ENCODE assay signal across 8 cellular contexts in the genomic region with DNA sequence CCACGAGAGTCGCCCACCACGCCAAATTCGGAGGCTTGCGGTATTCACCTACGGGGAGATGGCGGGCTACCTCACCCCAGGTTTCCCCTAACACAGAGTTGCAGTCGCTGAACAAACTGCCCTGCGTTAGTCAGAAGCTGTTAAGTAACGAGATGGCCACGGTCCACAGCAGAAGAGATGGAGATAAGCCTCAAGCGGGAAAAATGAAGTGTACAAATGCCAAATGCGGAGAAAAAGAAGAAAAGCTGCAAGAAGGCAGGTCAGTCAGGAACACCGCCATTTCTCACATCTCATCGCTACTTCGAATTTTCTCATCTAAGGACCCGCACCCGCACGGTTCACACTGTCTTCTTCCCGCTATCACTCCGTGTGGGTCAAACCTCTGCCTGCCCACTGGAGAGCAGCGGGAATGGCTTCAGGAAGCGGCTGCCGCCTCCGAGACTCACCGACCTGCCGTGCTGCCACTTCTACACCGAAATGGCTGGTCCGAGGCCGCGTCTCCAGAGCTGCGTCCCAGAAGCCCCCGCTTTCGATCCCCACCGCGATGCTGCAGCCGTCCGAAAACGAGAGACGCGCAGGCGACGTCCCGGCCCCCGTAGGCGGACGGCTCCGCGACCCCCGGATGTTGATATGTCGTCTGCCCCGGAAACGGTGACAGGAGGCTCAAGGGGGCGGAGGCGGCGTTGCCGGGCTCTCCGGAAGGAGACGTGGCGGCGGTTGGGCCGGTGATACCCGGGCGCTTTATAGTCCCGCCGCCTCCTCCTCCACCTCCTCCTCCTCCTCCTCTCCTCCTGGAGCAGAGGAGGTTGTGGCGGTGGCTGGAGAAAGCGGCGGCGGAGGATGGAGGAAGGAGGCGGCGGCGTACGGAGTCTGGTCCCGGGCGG. TPM values are rescaled to one million over a fixed set of nuclear protein-coding genes. Genes with fewer than 3 reads are reported as not detected.
DNase-seq lines count a peak whose midpoint lies in the region; ATAC-seq and TF ChIP-seq lines count a peak whose summit lies in the region.

ASB3 (minus strand) TSS at position 583 of the 884 bp plus-strand sequence. CDS start 21,381 bp downstream, outside the sequence.
ERLEC1 (plus strand) TSS at position 674 of the 884 bp plus-strand sequence; CDS start at position 841, 167 bp downstream.

- peak within 1 kb of the TSS; percentile 86 for H3K4me2 ChIP-seq in osteoblast (ENCODE audit: insufficient read depth, low read length)

- TF ChIP-seq CTCF in GM10248 (IDR thresholded peaks at IDR 0.05; ENCODE audit: control extremely low read depth, extremely low read depth, low read depth, missing control alignments) = no peak
- TF ChIP-seq CTCF in osteoblast (IDR thresholded peaks at IDR 0.05; ENCODE audit: extremely low read depth, low read depth, low read length) = no peak
- no peak for TF ChIP-seq CTCF in testis (IDR thresholded peaks at IDR 0.05)

- peak; percentile 8 for TF ChIP-seq POLR2A in testis (IDR thresholded peaks at IDR 0.05)

- peaks cover 7% of the 10 kb centered on the region for H4K20me1 ChIP-seq in osteoblast (ENCODE audit: insufficient read depth, low read length)

- H3K36me3 ChIP-seq in osteoblast (ENCODE audit: insufficient read depth, low read length) = no peaks in the 10 kb centered on the region
- no peaks in the 10 kb centered on the region for H3K36me3 ChIP-seq in testis (ENCODE audit: low read depth, missing control alignments)

- H3K79me2 ChIP-seq in osteoblast (ENCODE audit: insufficient read depth, low read length) = peaks cover 99% of the 10 kb centered on the region

- H3K4me3 ChIP-seq in osteoblast (ENCODE audit: insufficient read depth, low read length) (peak within 1 kb of the TSS; percentile 76), testis (peak within 1 kb of the TSS; percentile 81 to 94)

- CTCF ChIA-PET in GM10248 (lab: Yijun Ruan, JAX) = interaction anchor here (2.2 to 3.3 kb wide), 2 partner anchors 11 to 19 kb away, joined by 12 to 18 read pairs; partner anchors contain the start of gene CHAC2

- peak within 1 kb of the TSS; percentile 94 to 98 for H3K27ac Mint-ChIP-seq in activated naive CD4-positive, alpha-beta T cell treated with anti-CD3 and anti-CD28 coated beads, Interleukin-2, amount 50 U/mL, for 72 hours

- DNase-seq in GM10248 (ENCODE audit: extremely low spot score) = peak; percentile 94
- DNase-seq in NCI-H1048 (lab: John Stamatoyannopoulos, UW) = peak; percentile 92
- peak; percentile 75 for DNase-seq in SKM-1 (lab: John Stamatoyannopoulos, UW; ENCODE audit: unreplicated experiment)
- DNase-seq in activated naive CD4-positive, alpha-beta T cell treated with anti-CD3 and anti-CD28 coated beads, Interleukin-2, amount 50 U/mL, for 72 hours (ENCODE audit: low spot score in 2 of 2) = peak; percentile 83 to 88
- peak; percentile 83 for DNase-seq in glomerular visceral epithelial cell (ENCODE audit: extremely low spot score)
- peak; percentile 87 for DNase-seq in osteoblast (ENCODE audit: insufficient read length, low spot score, missing footprints)
- DNase-seq in testis = peak; percentile 94

- H3K4me1 ChIP-seq in osteoblast (ENCODE audit: insufficient read depth, low read length) = peaks cover 22% of the 10 kb centered on the region
- peaks cover 26% of the 10 kb centered on the region for H3K4me1 ChIP-seq in testis

- intact Hi-C loops in testis (cut with DNase I; ENCODE audit: low total_unique reads) = no loop called here

- ATAC-seq in HG02588 (IDR thresholded peaks at IDR 0.05; ENCODE audit: unreplicated experiment) = peak; percentile 95
- peak; percentile 92 to 96 for ATAC-seq in activated naive CD4-positive, alpha-beta T cell treated with anti-CD3 and anti-CD28 coated beads, Interleukin-2, amount 50 U/mL, for 72 hours

- peak within 1 kb of the TSS; percentile 86 for H2AFZ ChIP-seq in osteoblast (ENCODE audit: low read length)

- POLR2A ChIA-PET in GM10248 (lab: Yijun Ruan, JAX) = interaction anchor here (0.5 to 2.9 kb wide), 2 partner anchors 19 to 49 kb away, joined by 3 to 9 read pairs; partner anchors contain the start of gene CHAC2

- H3K27ac ChIP-seq in osteoblast (ENCODE audit: low read depth, low read length) (peak within 1 kb of the TSS; percentile 69), testis (peak within 1 kb of the TSS; percentile 82 to 86)

- H3K27me3 ChIP-seq in osteoblast (ENCODE audit: insufficient read depth, low read length) = no peaks in the 10 kb centered on the region
- no peaks in the 10 kb centered on the region for H3K27me3 ChIP-seq in testis

- H3K36me3 Mint-ChIP-seq in activated naive CD4-positive, alpha-beta T cell treated with anti-CD3 and anti-CD28 coated beads, Interleukin-2, amount 50 U/mL, for 72 hours = peaks cover 15 to 33% of the 10 kb centered on the region in 2 donors

- WGBS in testis, 2 donors = 0 to 1% methylated on average over 36 to 74 of the region's 76 CpGs

- H3K9me3 ChIP-seq in osteoblast (ENCODE audit: low read depth, low read length) (no peaks in the 10 kb centered on the region), testis (no peaks in the 10 kb centered on the region)

- H3K9me3 Mint-ChIP-seq in activated naive CD4-positive, alpha-beta T cell treated with anti-CD3 and anti-CD28 coated beads, Interleukin-2, amount 50 U/mL, for 72 hours = no peaks in the 10 kb centered on the region

RNA-seq across cellular contexts. Expression of gene ASB3, which starts in this region (rescaled TPM):
- 10 to 100 TPM; 29.7 to 34.1 TPM for total RNA-seq in activated naive CD4-positive, alpha-beta T cell treated with anti-CD3 and anti-CD28 coated beads, Interleukin-2, amount 50 U/mL, for 72 hours
- total RNA-seq in osteoblast = 21.4 and 23.9 TPM in 2 replicates
- total RNA-seq in testis = 10 to 100 TPM; 29.0 to 31.8 TPM
- polyA plus RNA-seq in testis (ENCODE audit: insufficient read depth, low read depth, low replicate concordance) = 26.9 TPM

RNA-seq across cellular contexts. Expression of gene ERLEC1, which starts in this region (rescaled TPM):
- total RNA-seq in activated naive CD4-positive, alpha-beta T cell treated with anti-CD3 and anti-CD28 coated beads, Interleukin-2, amount 50 U/mL, for 72 hours = 10 to 100 TPM; 17.7 to 25.4 TPM
- total RNA-seq in osteoblast (95.2 and 114 TPM in 2 replicates), testis (100 to 1,000 TPM in 1 of 2 donors, 10 to 100 TPM in 1; 91.5 to 123 TPM)
- 86.3 TPM for polyA plus RNA-seq in testis (ENCODE audit: insufficient read depth, low read depth, low replicate concordance)

Comparison
In these comparisons a context has a peak if more than half of its experiments do, and no peak if none do; other contexts are left out.
1. Peak in every context shown above with its lines: DNase-seq, ATAC-seq, H3K4me3 ChIP-seq and H3K27ac ChIP-seq.